Comparison of ENCODE assay signal across 9 cellular contexts in genomic region chr6:67160820-67161219, GRCh38.
"Had no signal": no experiment of that assay in that cellular context is flagged by ENCODE, and none has a peak within 500 bp of the region (broad histone marks: within the 10 kb centered on the region; RNA-seq: fewer than 3 reads in every experiment).

No MANE protein-coding gene starts in this region.

- H3K9ac ChIP-seq: GM23248, KMS-11 had no signal

- H2AFZ ChIP-seq: GM23248 had no signal

- H3K4me3 ChIP-seq: GM23248 had no signal

- FAIRE-seq: H54, HTR-8/SVneo had no signal

- DNase-seq: GM23248, GOT3, H9, HCEC 1CT, IMR-90, KBM-7 had no signal

- H3K27ac ChIP-seq: GM23248, KMS-11 had no signal

- H3K4me2 ChIP-seq: KMS-11 had no signal
